30 cellular contexts compared by ENCODE assay signal in genomic region chr4:76003620-76004019, GRCh38. TPM values are rescaled to one million over a fixed set of nuclear protein-coding genes. Genes with fewer than 3 reads are reported as not detected.
"Had no signal": no experiment of that assay in that cellular context is flagged by ENCODE, and none has a peak within 500 bp of the region (broad histone marks: within the 10 kb centered on the region; RNA-seq: fewer than 3 reads in every experiment).

No MANE protein-coding gene starts in this region.

- H3K27me3 ChIP-seq: brain microvascular endothelial cell, MG63 had no signal

- DNase-seq: activated CD4-positive, alpha-beta T cell treated with anti-CD3 and anti-CD28 coated beads, Interleukin-2, amount 10 ng/mL, durations not matched to agents 24 days and 14 days; activated CD4-positive, alpha-beta T cell treated with anti-CD3 and anti-CD28 coated beads, Interleukin-2, amount 50 U/mL, for 4 hours; activated CD8-positive, alpha-beta T cell treated with anti-CD3 and anti-CD28 coated beads for 36 hours; activated effector memory CD4-positive, alpha-beta T cell treated with anti-CD3 and anti-CD28 coated beads, Interleukin-2, amount 50 U/mL, for 16 hours; activated naive CD4-positive, alpha-beta T cell; activated naive CD4-positive, alpha-beta T cell treated with anti-CD3 and anti-CD28 coated beads, Interleukin-2, amount 50 U/mL, for 16 hours; activated naive CD8-positive, alpha-beta T cell treated with anti-CD3 and anti-CD28 coated beads for 36 hours; activated T-cell treated with anti-CD3 and anti-CD28 coated beads, Interleukin-2, amount 50 U/mL, for 1 hour; activated T-cell treated with anti-CD3 and anti-CD28 coated beads, Interleukin-2, amount 50 U/mL, for 72 hours; amniotic stem cell; aorta; brain microvascular endothelial cell; Kasumi-1; MG63; NCI-H1092; NCI-H1436 treated with DMSO at 0.1 percent for 48 hours; NCI-H187; NCI-H2029 treated with DMSO at 0.1 percent for 48 hours; NCI-H2107; NCI-H2171; NCI-H510A; NCI-H526; NCI-H748 treated with DMSO at 0.1 percent for 48 hours; OCI-M1; Right ventricle myocardium superior; SW 1271; T-helper 1 cell; T-helper 9 cell had no signal

- H3K4me3 ChIP-seq: MG63 had no signal

- H3K9me3 ChIP-seq: MG63 had no signal

- H3K27ac ChIP-seq: brain microvascular endothelial cell had no signal

- H3K36me3 ChIP-seq: brain microvascular endothelial cell, MG63 had no signal

- ATAC-seq: activated CD8-positive, alpha-beta T cell treated with anti-CD3 and anti-CD28 coated beads for 36 hours; activated T-helper 17 cell treated with anti-CD3 and anti-CD28 coated beads, Interleukin-2, amount 50 U/mL, for 72 hours had no signal

RNA-seq across cellular contexts. Expression of gene CXCL9, which starts 3.7 kb away (rescaled TPM):
- total RNA-seq: chondrocyte had no signal

RNA-seq across cellular contexts. Expression of gene CXCL10, which starts 19.7 kb away (rescaled TPM):
- total RNA-seq: chondrocyte, Right ventricle myocardium superior had no signal

RNA-seq across cellular contexts. Expression of gene CXCL11, which starts 32.2 kb away (rescaled TPM):
- total RNA-seq: activated CD8-positive, alpha-beta T cell treated with anti-CD3 and anti-CD28 coated beads for 36 hours; activated T-helper 17 cell treated with anti-CD3 and anti-CD28 coated beads, Interleukin-2, amount 50 U/mL, for 72 hours; chondrocyte; Right ventricle myocardium superior had no signal
